18 cellular contexts compared by ENCODE assay signal in genomic region chr3:122760457-122761271, GRCh38. TPM values are rescaled to one million over a fixed set of nuclear protein-coding genes. Genes with fewer than 3 reads are reported as not detected.
A peak's percentile ranks its signal among the peaks of the same experiment; 100 is the strongest.
DNase-seq lines count a peak whose midpoint lies in the region; ATAC-seq, FAIRE-seq and TF ChIP-seq lines count a peak whose summit lies in the region.
"Had no signal": no experiment of that assay in that cellular context is flagged by ENCODE, and none has a peak within 500 bp of the region (broad histone marks: within the 10 kb centered on the region; RNA-seq: fewer than 3 reads in every experiment).

No MANE protein-coding gene starts in this region.

- 51 to 70% (median 51%) methylated on average over 3 of the region's 3 CpGs for WGBS in psoas muscle, 3 donors
- 64 to 67% methylated on average over 3 of the region's 3 CpGs for WGBS in aorta, 2 donors

- FAIRE-seq in H54 (lab: Jason Lieb, UNC), result peak; percentile 41
- FAIRE-seq: small intestine had no signal

- intact Hi-C loops in psoas muscle (cut with DNase I) (no loop called here), aorta (cut with DNase I) (no loop called here)

- no peak for TF ChIP-seq CTCF in psoas muscle (IDR thresholded peaks at IDR 0.05)

- H3K27me3 ChIP-seq in psoas muscle (ENCODE audit: insufficient read depth in 3 of 3, low read length in 2 of 3) (no peaks in the 10 kb centered on the region), aorta (ENCODE audit: control insufficient read depth in 1 of 2, insufficient read depth in 2 of 2, low read length in 1 of 2) (no peaks in the 10 kb centered on the region)
- H3K27me3 ChIP-seq: gastrocnemius medialis had no signal

- peak in 3 of 4 donors; percentile 14 to 47 (median 32) for ATAC-seq in psoas muscle
- no peak for ATAC-seq in aorta (ENCODE audit: low FRiP score)
- no peak for ATAC-seq in HG02588 (IDR thresholded peaks at IDR 0.05; ENCODE audit: unreplicated experiment)
- ATAC-seq in HG02759 (IDR thresholded peaks at IDR 0.05; ENCODE audit: unreplicated experiment), result no peak
- ATAC-seq: gastrocnemius medialis, left lobe of liver had no signal

- TF ChIP-seq POLR2A in H54 (IDR thresholded peaks at IDR 0.05; ENCODE audit: low read depth, low read length), result no peak

- no peaks in the 10 kb centered on the region for H3K9me3 ChIP-seq in psoas muscle
- H3K9me3 ChIP-seq in aorta (ENCODE audit: control insufficient read depth, low read length), result no peaks in the 10 kb centered on the region
- H3K9me3 ChIP-seq: gastrocnemius medialis had no signal

- H3K27ac ChIP-seq in psoas muscle (peak overlapping the region; percentile 17), aorta (ENCODE audit: low read depth in 1 of 2, low read length in 2 of 2) (no peak overlapping the region)
- H3K27ac ChIP-seq: C4-2B had no signal

- peaks cover 0 to 53% of the 10 kb centered on the region in 2 donors for H3K36me3 ChIP-seq in psoas muscle (ENCODE audit: insufficient read depth in 1 of 2, low read depth in 1 of 2)
- H3K36me3 ChIP-seq in aorta (ENCODE audit: control insufficient read depth in 1 of 2, insufficient read depth in 2 of 2, low read length in 1 of 2), result no peaks in the 10 kb centered on the region

- H3K4me3 ChIP-seq in psoas muscle (no peak overlapping the region), aorta (ENCODE audit: low read length in 2 of 2) (no peak overlapping the region)
- H3K4me3 ChIP-seq: gastrocnemius medialis had no signal

- DNase-seq in H54 (ENCODE audit: insufficient read length, low spot score), result no peak
- peak; percentile 32 for DNase-seq in amniotic epithelial cell (ENCODE audit: low read depth)
- peak; percentile 62 for DNase-seq in iPS-NIHi7 (ENCODE audit: extremely low spot score)
- no peak for DNase-seq in psoas muscle
- no peak for DNase-seq in aorta
- DNase-seq in NCI-H82 treated with DMSO at 0.1 percent for 48 hours (lab: John Stamatoyannopoulos, UW; ENCODE audit: unreplicated experiment), result no peak
- DNase-seq: activated CD4-positive, alpha-beta T cell treated with anti-CD3 and anti-CD28 coated beads for 4 hours; activated T-cell treated with anti-CD3 and anti-CD28 coated beads, Interleukin-2, amount 50 U/mL, for 1 hour; effector CD8-positive, alpha-beta T cell; gastrocnemius medialis; NCI-H1436; NCI-H524 treated with DMSO at 0.1 percent for 48 hours; small intestine; T-helper 2 cell had no signal

- peaks cover 21% of the 10 kb centered on the region for H3K4me1 ChIP-seq in psoas muscle
- no peaks in the 10 kb centered on the region for H3K4me1 ChIP-seq in aorta (ENCODE audit: control insufficient read depth in 1 of 2, insufficient read depth in 2 of 2, low read length in 2 of 2)

RNA-seq across cellular contexts. Expression of gene HSPBAP1, which starts 33.0 kb away (rescaled TPM):
- total RNA-seq in psoas muscle, result 10 to 100 TPM in 3 of 4 donors, 1 to 10 TPM in 1; 4.8 to 18.2 (median 16.2) TPM
- 10 to 100 TPM in 2 of 3 donors, 1 to 10 TPM in 1; 6.1 to 24.7 (median 18.9) TPM for polyA plus RNA-seq in psoas muscle
- total RNA-seq in aorta, result 10 to 100 TPM in 1 of 2 donors, 1 to 10 TPM in 1; 8.5 to 18.6 TPM
- 10 to 100 TPM in 1 of 2 donors, 1 to 10 TPM in 1; 3.5 to 11.7 TPM for polyA plus RNA-seq in aorta

RNA-seq across cellular contexts. Expression of gene SLC49A4, which starts 34.2 kb away (rescaled TPM):
- 10 to 100 TPM; 12.5 to 44.2 (median 26.9) TPM for total RNA-seq in psoas muscle
- polyA plus RNA-seq in psoas muscle, result 10 to 100 TPM; 15.1 to 21.8 (median 21.1) TPM
- total RNA-seq in aorta, result 10 to 100 TPM; 10.3 to 13.4 TPM
- polyA plus RNA-seq in aorta, result 1 to 10 TPM; 3.1 to 6.8 TPM

Comparison
In these comparisons a context has a peak if more than half of its experiments do, and no peak if none do; other contexts are left out.
1. DNase-seq: peak in amniotic epithelial cell (single experiment) and iPS-NIHi7 (single experiment); none in H54 (single experiment), psoas muscle (0 of 2), aorta (0 of 2) and NCI-H82 treated with DMSO at 0.1 percent for 48 hours (single experiment).
2. ATAC-seq: peak in psoas muscle (3 of 4); none in aorta (single experiment), HG02588 (single experiment) and HG02759 (single experiment).